Comparison of ENCODE assay signal across 9 cellular contexts in the genomic region with DNA sequence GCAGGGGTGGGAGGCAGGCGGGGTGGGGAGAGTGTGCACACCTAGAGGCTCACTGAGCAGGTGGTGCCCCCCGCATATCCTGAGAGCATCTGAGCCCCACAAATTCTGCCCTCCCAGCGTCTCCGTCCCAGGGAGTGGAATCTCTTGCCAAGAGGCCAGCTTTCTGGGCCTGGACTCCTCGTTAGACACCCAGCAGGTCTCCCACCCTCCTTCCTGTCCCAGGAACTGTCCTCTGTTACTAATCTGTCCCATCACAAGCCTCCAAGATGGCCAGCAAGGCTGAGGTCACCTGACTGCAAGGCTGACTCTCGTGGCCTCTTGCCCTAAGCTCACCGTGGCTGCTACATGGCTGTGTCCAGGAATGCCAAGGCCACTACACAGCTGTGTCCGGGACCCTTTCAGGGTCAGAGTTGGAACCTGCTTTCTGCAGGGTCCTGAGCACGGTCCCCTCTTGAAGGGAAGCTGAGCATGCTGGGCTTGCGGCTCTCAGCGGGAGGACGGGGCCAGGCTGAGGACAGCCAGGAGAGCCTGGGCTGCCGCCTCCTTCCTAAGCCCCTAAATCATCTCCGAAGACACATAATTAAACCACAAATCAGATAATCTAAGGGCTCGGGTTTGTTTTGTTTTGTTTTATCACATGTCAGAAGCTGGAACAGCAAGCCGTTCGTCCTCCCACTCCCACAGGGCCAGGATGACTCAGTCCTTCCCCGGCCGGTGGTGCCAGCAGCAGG.
DNase-seq lines count a peak whose midpoint lies in the region; ATAC-seq, FAIRE-seq and TF ChIP-seq lines count a peak whose summit lies in the region.
"Had no signal": no experiment of that assay in that cellular context is flagged by ENCODE, and none has a peak within 500 bp of the region (broad histone marks: within the 10 kb centered on the region; RNA-seq: fewer than 3 reads in every experiment).

No MANE protein-coding gene starts in this region.

- H3K9ac ChIP-seq in kidney (ENCODE audit: low read length in 2 of 2) (no peak overlapping the region), subcutaneous abdominal adipose tissue (ENCODE audit: low read length in 5 of 5) (no peak overlapping the region), mammary epithelial cell (ENCODE audit: insufficient read depth, low read length) (no peak overlapping the region)

- no peaks in the 10 kb centered on the region for H3K9me3 Mint-ChIP-seq in activated T-helper 17 cell treated with anti-CD3 and anti-CD28 coated beads, Interleukin-2, amount 50 U/mL, for 72 hours

- no peaks in the 10 kb centered on the region for H3K36me3 ChIP-seq in kidney (ENCODE audit: control insufficient read depth in 1 of 2, insufficient read depth in 2 of 2, low read length in 2 of 2)
- H3K36me3 ChIP-seq in subcutaneous abdominal adipose tissue (ENCODE audit: control insufficient read depth in 5 of 5, insufficient read depth in 5 of 5, low read length in 5 of 5), result no peaks in the 10 kb centered on the region
- H3K36me3 ChIP-seq in mammary epithelial cell (ENCODE audit: insufficient read depth, low read length), result no peaks in the 10 kb centered on the region

- H3K27me3 ChIP-seq in subcutaneous abdominal adipose tissue (ENCODE audit: control insufficient read depth in 5 of 5, insufficient read depth in 4 of 5, low read length in 5 of 5) (peaks cover 0 to 19% (median 0%) of the 10 kb centered on the region in 5 donors), mammary epithelial cell (ENCODE audit: insufficient read depth, low read length) (no peaks in the 10 kb centered on the region)

- H3K4me2 ChIP-seq in mammary epithelial cell (ENCODE audit: insufficient read depth, low read depth, low read length), result no peak overlapping the region

- ATAC-seq in activated T-helper 17 cell treated with anti-CD3 and anti-CD28 coated beads, Interleukin-2, amount 50 U/mL, for 72 hours (replicated peaks), result peak; percentile 24
- no peak for ATAC-seq in HG03196 (IDR thresholded peaks at IDR 0.05; ENCODE audit: unreplicated experiment)

- H4K20me1 ChIP-seq in mammary epithelial cell (ENCODE audit: insufficient read depth, low read length), result no peaks in the 10 kb centered on the region

- TF ChIP-seq CTCF in kidney (IDR thresholded peaks at IDR 0.05; ENCODE audit: borderline replicate concordance, extremely low read depth, insufficient read depth), result no peak
- TF ChIP-seq CTCF in mammary epithelial cell (conservative IDR thresholded peaks at IDR 0.05 in 1 of 2, IDR thresholded peaks at IDR 0.05 in 1 of 2; ENCODE audit: extremely low read depth in 1 of 2, insufficient read depth in 1 of 2, low read depth in 1 of 2, low read length in 2 of 2), result no peak

- peak overlapping the region in 1 of 2 donors; percentile 9 for H3K4me3 ChIP-seq in kidney (ENCODE audit: low read length in 2 of 2)
- peak overlapping the region; percentile 11 to 52 (median 36) for H3K4me3 ChIP-seq in subcutaneous abdominal adipose tissue (ENCODE audit: low read depth in 1 of 5, low read length in 5 of 5)
- H3K4me3 ChIP-seq in mammary epithelial cell (replicated peaks in 1 of 3; ENCODE audit: insufficient read depth in 1 of 3, low read depth in 2 of 3, low read length in 3 of 3), result no peak overlapping the region

- intact Hi-C loops in kidney (cut with DNase I), result no loop called here
- intact Hi-C loops in mammary epithelial cell (cut with micrococcal nuclease), result no loop called here

- H3K4me1 ChIP-seq in kidney (ENCODE audit: control insufficient read depth in 1 of 2, insufficient read depth in 1 of 2, low read depth in 1 of 2, low read length in 2 of 2) (peaks cover 4 to 6% of the 10 kb centered on the region in 2 donors), subcutaneous abdominal adipose tissue (ENCODE audit: control insufficient read depth in 5 of 5, insufficient read depth in 5 of 5, low read length in 5 of 5) (peaks cover 5 to 23% (median 12%) of the 10 kb centered on the region in 5 donors), mammary epithelial cell (ENCODE audit: insufficient read depth, low read length) (no peaks in the 10 kb centered on the region)

- no peak for FAIRE-seq in kidney (lab: Jason Lieb, UNC)

- DNase-seq in HUDEP-2 (lab: John Stamatoyannopoulos, UW; ENCODE audit: unreplicated experiment in 76 of 76) (peak in 56 of 76 experiments; percentile 2 to 84 (median 44)), kidney (peak; percentile 88), GM19240 (ENCODE audit: insufficient read length, low spot score) (no peak), dedifferentiated amniotic fluid mesenchymal stem cell (ENCODE audit: extremely low spot score) (no peak), mammary epithelial cell (no peak)
- DNase-seq: MM.1S had no signal

- H3K4me1 Mint-ChIP-seq in activated T-helper 17 cell treated with anti-CD3 and anti-CD28 coated beads, Interleukin-2, amount 50 U/mL, for 72 hours, result peaks cover under 1% of the 10 kb centered on the region

- H3K9me3 ChIP-seq in kidney (ENCODE audit: control insufficient read depth in 1 of 2, low read length in 2 of 2), result no peaks in the 10 kb centered on the region
- H3K9me3 ChIP-seq in subcutaneous abdominal adipose tissue (ENCODE audit: control insufficient read depth in 5 of 5, low read length in 5 of 5), result no peaks in the 10 kb centered on the region
- peaks cover 53% of the 10 kb centered on the region for H3K9me3 ChIP-seq in mammary epithelial cell (replicated peaks; ENCODE audit: insufficient read depth, low read length)

- CTCF ChIA-PET in mammary epithelial cell (lab: Charles Lee; ENCODE audit: low non-redundant PET), result no interaction called here

- dilution Hi-C loops in mammary epithelial cell (cut with HindIII; ENCODE audit: low sequenced_read_pairs), result loop anchor here (5.0 kb wide), 1 partner anchor 43 kb away; no protein-coding TSS in a partner anchor

- H3K79me2 ChIP-seq in mammary epithelial cell (ENCODE audit: insufficient read depth, low read length), result no peaks in the 10 kb centered on the region

- BruUV-seq in mammary epithelial cell (replicated peaks; lab: Mats Ljungman, UMichigan), result no TSS peak

- H3K27ac ChIP-seq in kidney (ENCODE audit: low read depth in 2 of 2, low read length in 2 of 2), result no peak overlapping the region
- H3K27ac ChIP-seq in subcutaneous abdominal adipose tissue (ENCODE audit: low read depth, low read length), result no peak overlapping the region
- no peak overlapping the region for H3K27ac ChIP-seq in mammary epithelial cell (ENCODE audit: insufficient read depth, low read depth, low read length)

- in situ Hi-C loops in mammary epithelial cell (cut with MboI; ENCODE audit: low sequenced_read_pairs in 2 of 2), result no loop called here

- H3K36me3 Mint-ChIP-seq in activated T-helper 17 cell treated with anti-CD3 and anti-CD28 coated beads, Interleukin-2, amount 50 U/mL, for 72 hours (ENCODE audit: low read depth), result no peaks in the 10 kb centered on the region

- H2AFZ ChIP-seq in mammary epithelial cell (ENCODE audit: low read depth, low read length), result no peak overlapping the region

- H3K27ac Mint-ChIP-seq in activated T-helper 17 cell treated with anti-CD3 and anti-CD28 coated beads, Interleukin-2, amount 50 U/mL, for 72 hours, result no peak overlapping the region

- no peak overlapping the region for H3K4me3 Mint-ChIP-seq in activated T-helper 17 cell treated with anti-CD3 and anti-CD28 coated beads, Interleukin-2, amount 50 U/mL, for 72 hours

- H3K27me3 Mint-ChIP-seq in activated T-helper 17 cell treated with anti-CD3 and anti-CD28 coated beads, Interleukin-2, amount 50 U/mL, for 72 hours, result peaks cover 9% of the 10 kb centered on the region

- 17% methylated on average over 8 of the region's 19 CpGs for WGBS in mammary epithelial cell (ENCODE audit: low coverage, missing lambda C conversion rate)

Comparison
In these comparisons a context has a peak if more than half of its experiments do, and no peak if none do; other contexts are left out.
1. DNase-seq: peak in HUDEP-2 (56 of 76) and kidney (single experiment); none in GM19240 (single experiment), dedifferentiated amniotic fluid mesenchymal stem cell (single experiment) and mammary epithelial cell (single experiment).
2. H3K4me3 ChIP-seq: peak in subcutaneous abdominal adipose tissue (5 of 5); none in mammary epithelial cell (0 of 3).